In the genomic region with DNA sequence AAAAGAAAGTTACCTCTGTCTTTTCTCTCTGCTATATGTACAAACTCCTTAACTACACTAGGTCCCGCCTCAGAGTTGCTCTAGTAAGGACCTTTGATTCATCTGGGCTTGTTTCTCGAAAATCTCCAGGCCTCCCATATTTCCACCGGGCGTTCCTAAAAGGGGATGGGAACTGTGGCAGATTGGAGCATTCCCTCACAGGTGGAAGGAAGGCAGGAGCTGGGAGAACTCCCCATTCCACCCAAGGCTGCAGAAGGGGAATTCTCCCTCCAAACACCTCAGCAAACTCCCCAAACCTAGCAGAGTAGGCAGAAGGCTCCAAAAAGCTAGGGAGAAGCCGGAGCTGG, we compare ENCODE assay signal across 10 cellular contexts. TPM values are rescaled to one million over a fixed set of nuclear protein-coding genes. Genes with fewer than 3 reads are reported as not detected.
A peak's percentile ranks its signal among the peaks of the same experiment; 100 is the strongest.
DNase-seq lines count a peak whose midpoint lies in the region; TF ChIP-seq lines count a peak whose summit lies in the region.
"Had no signal": no experiment of that assay in that cellular context is flagged by ENCODE, and none has a peak within 500 bp of the region (broad histone marks: within the 10 kb centered on the region; RNA-seq: fewer than 3 reads in every experiment).

No MANE protein-coding gene starts in this region.

- 29% methylated on average over 4 of the region's 5 CpGs for WGBS in suprapubic skin

- no peak for TF ChIP-seq CTCF in breast epithelium (IDR thresholded peaks at IDR 0.05)
- no peak for TF ChIP-seq CTCF in kidney epithelial cell (IDR thresholded peaks at IDR 0.05; ENCODE audit: insufficient read depth, low read length, poor library complexity, severe bottlenecking)
- TF ChIP-seq CTCF in suprapubic skin (IDR thresholded peaks at IDR 0.05), result no peak

- peak overlapping the region; percentile 67 for H3K9ac ChIP-seq in HUES6 (ENCODE audit: low read length)

- DNase-seq in breast epithelium (ENCODE audit: low spot score in 2 of 2) (no peak), kidney epithelial cell (ENCODE audit: low read depth) (no peak), suprapubic skin (ENCODE audit: low spot score in 2 of 2) (no peak), NCI-H774 (lab: John Stamatoyannopoulos, UW) (no peak), mesenteric fat pad (ENCODE audit: low spot score) (no peak), NOMO-1 treated with dmso at 0.1 percent for 144 hours (lab: John Stamatoyannopoulos, UW; ENCODE audit: unreplicated experiment) (no peak)
- DNase-seq: adrenal gland, NCI-H187 treated with DMSO at 0.1 percent for 48 hours, NCI-H510A had no signal

- H3K9me3 ChIP-seq in HUES6 (ENCODE audit: control insufficient read depth, insufficient read depth, low read depth, low read length) (no peaks in the 10 kb centered on the region), breast epithelium (no peaks in the 10 kb centered on the region), suprapubic skin (no peaks in the 10 kb centered on the region)
- H3K9me3 ChIP-seq: adrenal gland had no signal

- H3K4me1 ChIP-seq in HUES6 (ENCODE audit: control insufficient read depth, insufficient read depth, low read length) (peaks cover 64% of the 10 kb centered on the region), breast epithelium (peaks cover 0 to 11% of the 10 kb centered on the region in 2 donors), suprapubic skin (peaks cover 59% of the 10 kb centered on the region)

- intact Hi-C loops in breast epithelium (cut with DNase I; ENCODE audit: low total_unique reads), result no loop called here

- H3K36me3 ChIP-seq in HUES6 (ENCODE audit: control insufficient read depth, insufficient read depth, low read length) (no peaks in the 10 kb centered on the region), breast epithelium (no peaks in the 10 kb centered on the region), kidney epithelial cell (ENCODE audit: control insufficient read depth, insufficient read depth, low read length) (no peaks in the 10 kb centered on the region), suprapubic skin (no peaks in the 10 kb centered on the region)
- H3K36me3 ChIP-seq: adrenal gland had no signal

- no peak overlapping the region for H3K27ac ChIP-seq in HUES6 (ENCODE audit: low read depth, low read length)
- H3K27ac ChIP-seq in breast epithelium, result peak overlapping the region; percentile 97 to 98
- peak overlapping the region; percentile 98 for H3K27ac ChIP-seq in suprapubic skin
- H3K27ac ChIP-seq: adrenal gland had no signal

- H3K4me3 ChIP-seq in HUES6 (ENCODE audit: low read depth, low read length) (peak overlapping the region; percentile 50), breast epithelium (peak overlapping the region in 2 of 3 donors; percentile 59 to 95), kidney epithelial cell (ENCODE audit: low read depth, low read length) (peak overlapping the region; percentile 23), suprapubic skin (peak overlapping the region; percentile 83)

- TF ChIP-seq POLR2A in breast epithelium (IDR thresholded peaks at IDR 0.05) (no peak), suprapubic skin (IDR thresholded peaks at IDR 0.05) (no peak)

- H3K27me3 ChIP-seq in HUES6 (ENCODE audit: control insufficient read depth, insufficient read depth, low read length) (peaks cover 99% of the 10 kb centered on the region), breast epithelium (peaks cover 5 to 50% of the 10 kb centered on the region in 2 donors), kidney epithelial cell (ENCODE audit: control insufficient read depth, insufficient read depth, low read length) (peaks cover 82% of the 10 kb centered on the region), suprapubic skin (peaks cover 89% of the 10 kb centered on the region)

- TF ChIP-seq EP300 in suprapubic skin (IDR thresholded peaks at IDR 0.05), result no peak

RNA-seq across cellular contexts. Expression of gene TFAP2A, which starts 1.6 kb away (rescaled TPM):
- total RNA-seq in breast epithelium, result 10 to 100 TPM in 2 of 3 donors, not detected in 1; 25.2 to 46.0 TPM
- total RNA-seq in kidney epithelial cell, result 8.8 and 11.2 TPM in 2 replicates
- 100 to 1,000 TPM in 1 of 4 donors, 10 to 100 TPM in 3; 86.7 to 135 (median 91.9) TPM for total RNA-seq in suprapubic skin
- total RNA-seq in mesenteric fat pad, result 1.9 TPM

Comparison
In these comparisons a context has a peak if more than half of its experiments do, and no peak if none do; other contexts are left out.
1. H3K4me3 ChIP-seq: peak in every context shown above with its lines; median percentile 83 in suprapubic skin; 77 in breast epithelium; 50 in HUES6; 23 in kidney epithelial cell.